8 cellular contexts compared by ENCODE assay signal in genomic region chr3:97970929-97971460, GRCh38. TPM values are rescaled to one million over a fixed set of nuclear protein-coding genes. Genes with fewer than 3 reads are reported as not detected.
A peak's percentile ranks its signal among the peaks of the same experiment; 100 is the strongest.
DNase-seq lines count a peak whose midpoint lies in the region; ATAC-seq and TF ChIP-seq lines count a peak whose summit lies in the region.

No MANE protein-coding gene starts in this region.

- H3K27me3 ChIP-seq in CD4-positive, alpha-beta T cell (ENCODE audit: control insufficient read depth, insufficient read depth, low read length): no peaks in the 10 kb centered on the region
- no peaks in the 10 kb centered on the region for H3K27me3 ChIP-seq in brain microvascular endothelial cell (replicated peaks)

- POLR2A ChIA-PET in CD4-positive, alpha-beta T cell (lab: Charles Lee): interaction anchor here (0.7 to 2.0 kb wide), 9 partner anchors 13 to 153 kb away, joined by 3 to 20 read pairs (median 3); partner anchors contain the start of gene CRYBG3

- H3K36me3 ChIP-seq in brain microvascular endothelial cell (replicated peaks): peaks cover 3% of the 10 kb centered on the region

- ATAC-seq in CD4-positive, alpha-beta T cell (ENCODE audit: poor library complexity): no peak
- ATAC-seq in natural killer cell treated with Interleukin-12 subunit alpha and Interleukin-12 subunit beta and Interleukin-15 and Interleukin-18, amount 100 ng/mL, for 72 hours: no peak

- intact Hi-C loops in CD4-positive, alpha-beta T cell (cut with DNase I, micrococcal nuclease): loop anchor here (5.0 to 10.0 kb wide), 6 partner anchors 56 to 924 kb away; partner anchors contain the start of genes CLDND1 (in 1 of the 2), CRYBG3 (in 1 of the 2) and GABRR3 (in 1 of the 2)

- H3K36me3 Mint-ChIP-seq in CD4-positive, alpha-beta T cell (ENCODE audit: low read depth): peaks cover 29% of the 10 kb centered on the region
- H3K36me3 Mint-ChIP-seq in natural killer cell treated with Interleukin-12 subunit alpha and Interleukin-12 subunit beta and Interleukin-15 and Interleukin-18, amount 100 ng/mL, for 72 hours: peaks cover 4% of the 10 kb centered on the region

- DNase-seq in CD4-positive, alpha-beta T cell: no peak
- DNase-seq in Jurkat, Clone E6-1 (ENCODE audit: low read depth, low spot score): no peak
- DNase-seq in brain microvascular endothelial cell: no peak
- no peak for DNase-seq in natural killer cell treated with Interleukin-12 subunit alpha and Interleukin-12 subunit beta and Interleukin-15 and Interleukin-18, amount 100 ng/mL, for 72 hours (ENCODE audit: low spot score)
- DNase-seq in DMS53 treated with DMSO at 0.1 percent for 48 hours (lab: John Stamatoyannopoulos, UW; ENCODE audit: unreplicated experiment): no peak
- DNase-seq in NK-92 (lab: John Stamatoyannopoulos, UW; ENCODE audit: unreplicated experiment): no peak
- no peak for DNase-seq in NK-92 treated with Interleukin-12 subunit alpha and Interleukin-12 subunit beta, amount 100 ng/mL, for 24 hours (lab: John Stamatoyannopoulos, UW)
- DNase-seq in AML-193 (lab: John Stamatoyannopoulos, UW): no peak

- peak overlapping the region; percentile 91 for H3K27ac Mint-ChIP-seq in CD4-positive, alpha-beta T cell
- peak overlapping the region in 1 of 2 donors; percentile 89 for H3K27ac Mint-ChIP-seq in natural killer cell treated with Interleukin-12 subunit alpha and Interleukin-12 subunit beta and Interleukin-15 and Interleukin-18, amount 100 ng/mL, for 72 hours

- no peaks in the 10 kb centered on the region for H3K9me3 Mint-ChIP-seq in CD4-positive, alpha-beta T cell
- no peaks in the 10 kb centered on the region for H3K9me3 Mint-ChIP-seq in natural killer cell treated with Interleukin-12 subunit alpha and Interleukin-12 subunit beta and Interleukin-15 and Interleukin-18, amount 100 ng/mL, for 72 hours

- H3K27ac ChIP-seq in CD4-positive, alpha-beta T cell (ENCODE audit: low read depth, low read length): no peak overlapping the region
- no peak overlapping the region for H3K27ac ChIP-seq in brain microvascular endothelial cell

- CTCF ChIA-PET in CD4-positive, alpha-beta T cell (lab: Charles Lee): interaction anchor here (0.7 to 1.5 kb wide), 2 partner anchors 68 to 150 kb away, joined by 3 to 6 read pairs; partner anchors contain the start of gene CRYBG3

- in situ Hi-C loops in brain microvascular endothelial cell (cut with HindIII; ENCODE audit: low pct_ligation_motif_present, low sequenced_read_pairs): no loop called here

- H3K4me3 Mint-ChIP-seq in CD4-positive, alpha-beta T cell: peak overlapping the region; percentile 91
- H3K4me3 Mint-ChIP-seq in natural killer cell treated with Interleukin-12 subunit alpha and Interleukin-12 subunit beta and Interleukin-15 and Interleukin-18, amount 100 ng/mL, for 72 hours: peak overlapping the region; percentile 97

- peak overlapping the region; percentile 67 for H3K4me3 ChIP-seq in Jurkat, Clone E6-1 (ENCODE audit: low read length)
- H3K4me3 ChIP-seq in brain microvascular endothelial cell (ENCODE audit: low read depth, low read length): peak overlapping the region; percentile 68

- TF ChIP-seq CTCF in CD4-positive, alpha-beta T cell (IDR thresholded peaks at IDR 0.05): no peak
- TF ChIP-seq CTCF in brain microvascular endothelial cell (IDR thresholded peaks at IDR 0.05; ENCODE audit: low read depth, low read length, missing control alignments): no peak

- H3K27me3 Mint-ChIP-seq in CD4-positive, alpha-beta T cell: no peaks in the 10 kb centered on the region
- H3K27me3 Mint-ChIP-seq in natural killer cell treated with Interleukin-12 subunit alpha and Interleukin-12 subunit beta and Interleukin-15 and Interleukin-18, amount 100 ng/mL, for 72 hours: no peaks in the 10 kb centered on the region

- H3K4me1 Mint-ChIP-seq in CD4-positive, alpha-beta T cell (ENCODE audit: low read depth): peaks cover 81% of the 10 kb centered on the region
- peaks cover 23 to 42% of the 10 kb centered on the region in 2 donors for H3K4me1 Mint-ChIP-seq in natural killer cell treated with Interleukin-12 subunit alpha and Interleukin-12 subunit beta and Interleukin-15 and Interleukin-18, amount 100 ng/mL, for 72 hours (ENCODE audit: low read depth in 2 of 2)

- H3K9me3 ChIP-seq in CD4-positive, alpha-beta T cell (ENCODE audit: control insufficient read depth, low read length): no peaks in the 10 kb centered on the region

RNA-seq across cellular contexts. Expression of gene RIOX2, which starts 1.2 kb away (rescaled TPM):
- total RNA-seq in CD4-positive, alpha-beta T cell: 10 to 100 TPM; 13.1 to 13.5 TPM
- polyA plus RNA-seq in Jurkat, Clone E6-1 (2012; ENCODE audit: insufficient read depth, insufficient read length): 38.5 TPM
- total RNA-seq in natural killer cell treated with Interleukin-12 subunit alpha and Interleukin-12 subunit beta and Interleukin-15 and Interleukin-18, amount 100 ng/mL, for 72 hours: 10 to 100 TPM; 22.0 to 50.2 TPM
